In genomic region chr7:25260862-25261454, GRCh38 we compare ENCODE assay signal across 10 cellular contexts. TPM values are rescaled to one million over a fixed set of nuclear protein-coding genes. Genes with fewer than 3 reads are reported as not detected.
A peak's percentile ranks its signal among the peaks of the same experiment; 100 is the strongest.
DNase-seq lines count a peak whose midpoint lies in the region; ATAC-seq and TF ChIP-seq lines count a peak whose summit lies in the region.
"Had no signal": no experiment of that assay in that cellular context is flagged by ENCODE, and none has a peak within 500 bp of the region (broad histone marks: within the 10 kb centered on the region; RNA-seq: fewer than 3 reads in every experiment).

No MANE protein-coding gene starts in this region.

- no peaks in the 10 kb centered on the region for H3K27me3 ChIP-seq in vagina

- H3K4me1 ChIP-seq in vagina: peaks cover 14% of the 10 kb centered on the region

- intact Hi-C loops in vagina (cut with DNase I): loop anchor here (5.0 kb wide), 2 partner anchors 126 to 306 kb away; no protein-coding TSS in a partner anchor

- no peaks in the 10 kb centered on the region for H3K9me3 ChIP-seq in vagina

- H3K4me1 Mint-ChIP-seq in activated CD8-positive, alpha-beta memory T cell treated with anti-CD3 and anti-CD28 coated beads, Interleukin-2, amount 10 ng/mL, durations not matched to agents 7 days and 5 days: peaks cover 19% of the 10 kb centered on the region
- peaks cover 13% of the 10 kb centered on the region for H3K4me1 Mint-ChIP-seq in stimulated activated effector memory CD8-positive, alpha-beta T cell treated with anti-CD3 and anti-CD28 coated beads, Interleukin-12 subunit alpha, Interleukin-12 subunit beta, amount 100 ng/mL, for 72 hours

- no peaks in the 10 kb centered on the region for H3K9me3 Mint-ChIP-seq in activated CD8-positive, alpha-beta memory T cell treated with anti-CD3 and anti-CD28 coated beads, Interleukin-2, amount 10 ng/mL, durations not matched to agents 7 days and 5 days (ENCODE audit: low read depth)
- no peaks in the 10 kb centered on the region for H3K9me3 Mint-ChIP-seq in stimulated activated effector memory CD8-positive, alpha-beta T cell treated with anti-CD3 and anti-CD28 coated beads, Interleukin-12 subunit alpha, Interleukin-12 subunit beta, amount 100 ng/mL, for 72 hours

- ATAC-seq in activated CD8-positive, alpha-beta memory T cell treated with anti-CD3 and anti-CD28 coated beads, Interleukin-2, amount 10 ng/mL, durations not matched to agents 7 days and 5 days: peak; percentile 76
- peak; percentile 74 for ATAC-seq in stimulated activated effector memory CD8-positive, alpha-beta T cell treated with anti-CD3 and anti-CD28 coated beads, Interleukin-12 subunit alpha, Interleukin-12 subunit beta, amount 100 ng/mL, for 72 hours
- ATAC-seq in esophagus mucosa: no peak

- peaks cover 10% of the 10 kb centered on the region for H3K27me3 Mint-ChIP-seq in activated CD8-positive, alpha-beta memory T cell treated with anti-CD3 and anti-CD28 coated beads, Interleukin-2, amount 10 ng/mL, durations not matched to agents 7 days and 5 days

- no peak for DNase-seq in activated CD8-positive, alpha-beta memory T cell treated with anti-CD3 and anti-CD28 coated beads, Interleukin-2, amount 10 ng/mL, durations not matched to agents 7 days and 5 days
- no peak for DNase-seq in activated CD8-positive, alpha-beta memory T cell treated with anti-CD3 and anti-CD28 coated beads, Interleukin-2, amount 50 U/mL, for 48 hours
- DNase-seq in NAMALWA (ENCODE audit: low spot score) (peak; percentile 60), choroid plexus epithelial cell (ENCODE audit: low read depth) (peak; percentile 78), vagina (ENCODE audit: extremely low spot score in 2 of 2) (no peak), nucleus accumbens (lab: John Stamatoyannopoulos, UW) (no peak)
- no peak for DNase-seq in stimulated activated effector memory CD8-positive, alpha-beta T cell treated with anti-CD3 and anti-CD28 coated beads, Interleukin-12 subunit alpha, Interleukin-12 subunit beta, amount 100 ng/mL, for 72 hours (ENCODE audit: low spot score in 2 of 2)
- DNase-seq: NCI-H187 treated with DMSO at 0.1 percent for 48 hours had no signal

- CTCF ChIA-PET in activated CD8-positive, alpha-beta memory T cell treated with anti-CD3 and anti-CD28 coated beads, Interleukin-2, amount 10 ng/mL, durations not matched to agents 7 days and 5 days (lab: Charles Lee): interaction anchor here (1.0 to 7.6 kb wide), 3 partner anchors 44 to 328 kb away, joined by 3 to 85 read pairs (median 6); no protein-coding TSS in a partner anchor

- H3K36me3 Mint-ChIP-seq in activated CD8-positive, alpha-beta memory T cell treated with anti-CD3 and anti-CD28 coated beads, Interleukin-2, amount 10 ng/mL, durations not matched to agents 7 days and 5 days: no peaks in the 10 kb centered on the region
- no peaks in the 10 kb centered on the region for H3K36me3 Mint-ChIP-seq in stimulated activated effector memory CD8-positive, alpha-beta T cell treated with anti-CD3 and anti-CD28 coated beads, Interleukin-12 subunit alpha, Interleukin-12 subunit beta, amount 100 ng/mL, for 72 hours

- TF ChIP-seq CTCF in choroid plexus epithelial cell (conservative IDR thresholded peaks at IDR 0.05; ENCODE audit: low read depth, low read length) (no peak), vagina (IDR thresholded peaks at IDR 0.05) (no peak)

- H3K4me3 Mint-ChIP-seq in activated CD8-positive, alpha-beta memory T cell treated with anti-CD3 and anti-CD28 coated beads, Interleukin-2, amount 10 ng/mL, durations not matched to agents 7 days and 5 days: no peak overlapping the region
- H3K4me3 Mint-ChIP-seq in stimulated activated effector memory CD8-positive, alpha-beta T cell treated with anti-CD3 and anti-CD28 coated beads, Interleukin-12 subunit alpha, Interleukin-12 subunit beta, amount 100 ng/mL, for 72 hours: peak overlapping the region; percentile 18

- H3K27ac ChIP-seq in vagina: no peak overlapping the region

- H3K4me3 ChIP-seq in choroid plexus epithelial cell (ENCODE audit: low read depth, low read length) (peak overlapping the region; percentile 34), vagina (peak overlapping the region in 1 of 2 donors; percentile 18)

- TF ChIP-seq POLR2A in vagina (IDR thresholded peaks at IDR 0.05): no peak

- no peaks in the 10 kb centered on the region for H3K36me3 ChIP-seq in vagina

- no peak overlapping the region for H3K27ac Mint-ChIP-seq in activated CD8-positive, alpha-beta memory T cell treated with anti-CD3 and anti-CD28 coated beads, Interleukin-2, amount 10 ng/mL, durations not matched to agents 7 days and 5 days
- peak overlapping the region; percentile 15 for H3K27ac Mint-ChIP-seq in stimulated activated effector memory CD8-positive, alpha-beta T cell treated with anti-CD3 and anti-CD28 coated beads, Interleukin-12 subunit alpha, Interleukin-12 subunit beta, amount 100 ng/mL, for 72 hours

RNA-seq across cellular contexts. Expression of gene NPVF, which starts 32.7 kb away (rescaled TPM):
- total RNA-seq in activated CD8-positive, alpha-beta memory T cell treated with anti-CD3 and anti-CD28 coated beads, Interleukin-2, amount 10 ng/mL, durations not matched to agents 7 days and 5 days: not detected
- not detected for total RNA-seq in vagina
- total RNA-seq in esophagus mucosa: not detected
- total RNA-seq: glomerular endothelial cell had no signal

Comparison
In these comparisons a context has a peak if more than half of its experiments do, and no peak if none do; other contexts are left out.
1. DNase-seq: peak in NAMALWA (single experiment) and choroid plexus epithelial cell (single experiment); none in activated CD8-positive, alpha-beta memory T cell treated with anti-CD3 and anti-CD28 coated beads, Interleukin-2, amount 10 ng/mL, durations not matched to agents 7 days and 5 days (single experiment), activated CD8-positive, alpha-beta memory T cell treated with anti-CD3 and anti-CD28 coated beads, Interleukin-2, amount 50 U/mL, for 48 hours (single experiment), stimulated activated effector memory CD8-positive, alpha-beta T cell treated with anti-CD3 and anti-CD28 coated beads, Interleukin-12 subunit alpha, Interleukin-12 subunit beta, amount 100 ng/mL, for 72 hours (0 of 2), vagina (0 of 2) and nucleus accumbens (0 of 56).